In the genomic region with DNA sequence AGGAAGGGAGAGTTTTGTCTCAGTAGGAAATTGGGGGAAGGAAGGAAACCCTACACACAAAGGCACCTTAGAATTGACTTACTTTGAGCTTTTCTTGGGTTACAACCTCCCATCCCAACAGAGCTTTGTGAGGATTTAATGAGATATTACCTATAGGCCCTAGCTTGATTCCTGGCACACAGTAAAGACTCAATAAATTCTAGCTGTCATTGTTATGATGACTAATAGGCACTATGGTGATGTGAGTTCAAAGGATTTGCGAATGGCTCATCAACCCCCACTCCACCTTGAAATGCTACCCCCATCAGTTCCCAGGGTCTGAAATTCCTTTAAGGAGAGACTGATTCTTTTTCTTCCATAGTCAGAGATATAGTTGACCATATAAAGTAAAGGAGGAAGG, we compare ENCODE assay signal across 19 cellular contexts.
DNase-seq lines count a peak whose midpoint lies in the region; ATAC-seq, FAIRE-seq and TF ChIP-seq lines count a peak whose summit lies in the region.
"Had no signal": no experiment of that assay in that cellular context is flagged by ENCODE, and none has a peak within 500 bp of the region (broad histone marks: within the 10 kb centered on the region; RNA-seq: fewer than 3 reads in every experiment).

No MANE protein-coding gene starts in this region.

- H3K27ac ChIP-seq in A549 (peak overlapping the region; percentile 65 to 82), MM.1S (ENCODE audit: low read length) (no peak overlapping the region), A673 (ENCODE audit: low read depth, low read length, poor library complexity, severe bottlenecking) (no peak overlapping the region)
- H3K27ac ChIP-seq: skin epidermis had no signal

- H3K36me3 ChIP-seq in MM.1S (replicated peaks; ENCODE audit: insufficient read depth, low read length) (no peaks in the 10 kb centered on the region), A673 (ENCODE audit: insufficient read depth, low read length, poor library complexity, severe bottlenecking) (no peaks in the 10 kb centered on the region)

- H3F3A ChIP-seq in MM.1S (ENCODE audit: insufficient read depth, low read length), result peaks cover 4% of the 10 kb centered on the region; the same call in 1 of the 2 replicates

- intact Hi-C loops in A673 (cut with micrococcal nuclease; ENCODE audit: unreplicated experiment), result no loop called here

- TF ChIP-seq RAD21 in A549 (conservative IDR thresholded peaks at IDR 0.05 in 1 of 2, IDR thresholded peaks at IDR 0.05 in 1 of 2), result no peak

- H3K4me1 ChIP-seq in A549 (peaks cover 37% of the 10 kb centered on the region), MM.1S (ENCODE audit: low read length) (peaks cover 19% of the 10 kb centered on the region), A673 (ENCODE audit: insufficient read depth, low read length, poor library complexity, severe bottlenecking) (no peaks in the 10 kb centered on the region)

- no peak for TF ChIP-seq CTCF in A549 (IDR thresholded peaks at IDR 0.05)
- TF ChIP-seq CTCF in MM.1S (IDR thresholded peaks at IDR 0.05; ENCODE audit: low read length), result no peak
- no peak for TF ChIP-seq CTCF in A673 (conservative IDR thresholded peaks at IDR 0.05; ENCODE audit: low read depth, low read length)
- no peak for TF ChIP-seq CTCF in omental fat pad (IDR thresholded peaks at IDR 0.05)

- H3K9ac ChIP-seq in MM.1S (ENCODE audit: low read length), result no peak overlapping the region

- FAIRE-seq in A549 (lab: Jason Lieb, UNC), result peak; percentile 39
- FAIRE-seq: D721Med, GM12891 had no signal

- no peaks in the 10 kb centered on the region for H4K20me1 ChIP-seq in MM.1S (ENCODE audit: insufficient read depth, low read length)

- POLR2A ChIA-PET in A549 (lab: Yijun Ruan, JAX) (no interaction called here), A673 (lab: Charles Lee; ENCODE audit: low non-redundant PET) (no interaction called here)

- H3K27me3 ChIP-seq in MM.1S (replicated peaks; ENCODE audit: insufficient read depth, low read length), result no peaks in the 10 kb centered on the region
- no peaks in the 10 kb centered on the region for H3K27me3 ChIP-seq in A673 (replicated peaks; ENCODE audit: insufficient read depth, low read depth, low read length, poor library complexity)

- 0 out of 5 replicates have a peak, but pooled peaks have one; percentile 18 to 24 for TF ChIP-seq EP300 in A549 (IDR thresholded peaks at IDR 0.05)

- no peak overlapping the region for H2AFZ ChIP-seq in MM.1S (ENCODE audit: low read length)

- no peak overlapping the region for H3K4me3 ChIP-seq in A549
- H3K4me3 ChIP-seq in MM.1S (ENCODE audit: low read length), result no peak overlapping the region
- no peak overlapping the region for H3K4me3 ChIP-seq in A673 (ENCODE audit: low read depth, low read length, poor library complexity, severe bottlenecking)
- H3K4me3 ChIP-seq: skin epidermis had no signal

- peak overlapping the region; percentile 60 for H3K4me2 ChIP-seq in A549
- H3K4me2 ChIP-seq in MM.1S (ENCODE audit: low read depth, low read length), result no peak overlapping the region

- no TSS peak for BruUV-seq in A673 (replicated peaks; lab: Mats Ljungman, UMichigan)

- H3K9me2 ChIP-seq in MM.1S (replicated peaks; ENCODE audit: insufficient read depth, low read length), result no peaks in the 10 kb centered on the region

- 11% methylated on average over 1 of the region's 1 CpG for WGBS in A549 (ENCODE audit: missing lambda C conversion rate)

- no peaks in the 10 kb centered on the region for H3K79me2 ChIP-seq in MM.1S (ENCODE audit: low read length)

- CTCF ChIA-PET in A549 (lab: Yijun Ruan, JAX), result interaction anchor here (1.2 to 1.9 kb wide), 6 partner anchors 10 to 62 kb away, joined by 3 to 4 read pairs (median 4); no protein-coding TSS in a partner anchor
- CTCF ChIA-PET in A673 (lab: Charles Lee), result no interaction called here

- TF ChIP-seq POLR2A in A549 (IDR thresholded peaks at IDR 0.05; ENCODE audit: low read length), result no peak

- no peaks in the 10 kb centered on the region for H3K9me3 ChIP-seq in A549
- H3K9me3 ChIP-seq in MM.1S (replicated peaks; ENCODE audit: insufficient read depth, low read length), result no peaks in the 10 kb centered on the region
- H3K9me3 ChIP-seq in A673 (ENCODE audit: low read depth, low read length, poor library complexity, severe bottlenecking), result no peaks in the 10 kb centered on the region

- peak; percentile 62 to 63 for DNase-seq in A549 (ENCODE audit: low read depth in 1 of 2, low spot score in 1 of 2)
- peak; percentile 48 for DNase-seq in EL
- peak; percentile 40 for DNase-seq in RPMI7951 (ENCODE audit: low read depth)
- no peak for DNase-seq in MM.1S
- no peak for DNase-seq in GOT3 (lab: John Stamatoyannopoulos, UW)
- DNase-seq in A673 (ENCODE audit: low spot score), result no peak
- DNase-seq in omental fat pad (ENCODE audit: low spot score), result no peak
- DNase-seq: activated CD4-positive, alpha-beta T cell treated with anti-CD3 and anti-CD28 coated beads, Interleukin-2, amount 50 U/mL, for 1 hour; anterior cingulate cortex; hippocampal formation; NCI-H1436; RPMI8226; stimulated activated CD4-positive, alpha-beta T cell treated with anti-CD3 and anti-CD28 coated beads, Interleukin-4, amount 100 ng/mL, for 4 hours; SW 1271 had no signal

- ATAC-seq in A549, result peak; percentile 52 to 63; a peak in 5 of 6 replicates
- ATAC-seq in esophagus mucosa, result peak; percentile 59
- no peak for ATAC-seq in omental fat pad (ENCODE audit: low FRiP score)
- ATAC-seq: natural killer cell treated with Interleukin-12 subunit alpha and Interleukin-12 subunit beta and Interleukin-15 and Interleukin-18, amount 100 ng/mL, for 72 hours had no signal

TF ChIP-seq in A549, 52 proteins besides CTCF, POLR2A, EP300 and RAD21:
- TF ChIP-seq FOSL2 (IDR thresholded peaks at IDR 0.05), result peak; percentile 31; the same call in 1 of the 2 replicates
- TF ChIP-seq FOSL2 (CRISPR knock-in tag; IDR thresholded peaks at IDR 0.05), result peak; percentile 63
- peak; percentile 36; the same call in 1 of the 2 replicates for TF ChIP-seq HOXB5 (CRISPR knock-in tag; IDR thresholded peaks at IDR 0.05)
- peak; percentile 48; the same call in 1 of the 2 replicates for TF ChIP-seq JUNB (IDR thresholded peaks at IDR 0.05)
- TF ChIP-seq JUN (IDR thresholded peaks at IDR 0.05), result peak in 1 of 2 experiments; percentile 26; a peak in 1 of 5 replicates
- TF ChIP-seq, protein P1, sequence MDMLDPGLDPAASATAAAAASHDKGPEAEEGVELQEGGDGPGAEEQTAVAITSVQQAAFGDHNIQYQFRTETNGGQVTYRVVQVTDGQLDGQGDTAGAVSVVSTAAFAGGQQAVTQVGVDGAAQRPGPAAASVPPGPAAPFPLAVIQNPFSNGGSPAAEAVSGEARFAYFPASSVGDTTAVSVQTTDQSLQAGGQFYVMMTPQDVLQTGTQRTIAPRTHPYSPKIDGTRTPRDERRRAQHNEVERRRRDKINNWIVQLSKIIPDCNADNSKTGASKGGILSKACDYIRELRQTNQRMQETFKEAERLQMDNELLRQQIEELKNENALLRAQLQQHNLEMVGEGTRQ (IDR thresholded peaks at IDR 0.05), result no peak

Comparison
In these comparisons a context has a peak if more than half of its experiments do, and no peak if none do; other contexts are left out.
1. DNase-seq: peak in A549 (2 of 2), EL (single experiment) and RPMI7951 (single experiment); none in MM.1S (single experiment), GOT3 (single experiment), A673 (single experiment) and omental fat pad (single experiment).
2. H3K27ac ChIP-seq: peak in A549 (2 of 2); none in MM.1S (single experiment) and A673 (single experiment).